33 cellular contexts compared by ENCODE assay signal in genomic region chr2:50808694-50809093, GRCh38.
"Had no signal": no experiment of that assay in that cellular context is flagged by ENCODE, and none has a peak within 500 bp of the region (broad histone marks: within the 10 kb centered on the region; RNA-seq: fewer than 3 reads in every experiment).

No MANE protein-coding gene starts in this region.

- H3K36me3 ChIP-seq: adrenal gland, ascending aorta, brain microvascular endothelial cell, breast epithelium, cardiac muscle cell had no signal

- DNase-seq: activated effector memory CD4-positive, alpha-beta T cell treated with anti-CD3 and anti-CD28 coated beads, Interleukin-2, amount 50 U/mL, for 16 hours; activated effector memory CD4-positive, alpha-beta T cell treated with Interleukin-2 at 50 U/mL for 16 hours; activated gamma-delta T cell; activated gamma-delta T cell treated with Interleukin-2 at 50 U/mL for 16 hours; activated naive CD4-positive, alpha-beta T cell; activated naive CD4-positive, alpha-beta T cell treated with anti-CD3 and anti-CD28 coated beads for 36 hours; activated naive CD4-positive, alpha-beta T cell treated with anti-CD3 and anti-CD28 coated beads, Interleukin-2, amount 10 ng/mL, durations not matched to agents 7 days and 5 days; activated naive CD4-positive, alpha-beta T cell treated with anti-CD3 and anti-CD28 coated beads, Interleukin-2, amount 50 U/mL, for 16 hours; activated naive CD4-positive, alpha-beta T cell treated with Interleukin-2 at 50 U/mL for 16 hours; activated naive CD8-positive, alpha-beta T cell treated with anti-CD3 and anti-CD28 coated beads for 36 hours; activated naive CD8-positive, alpha-beta T cell treated with anti-CD3 and anti-CD28 coated beads, Interleukin-2, amount 10 ng/mL, durations not matched to agents 7 days and 5 days; activated naive CD8-positive, alpha-beta T cell treated with anti-CD3 and anti-CD28 coated beads, Interleukin-2, amount 50 U/mL, for 24 hours; activated T-cell treated with anti-CD3 and anti-CD28 coated beads, Interleukin-2, amount 50 U/mL, for 24 hours; activated T-cell treated with anti-CD3 and anti-CD28 coated beads, Interleukin-2, amount 50 U/mL, for 4 hours; activated T-cell treated with anti-CD3 and anti-CD28 coated beads, Interleukin-2, amount 50 U/mL, for 48 hours; activated T-cell treated with anti-CD3 and anti-CD28 coated beads, Interleukin-2, amount 50 U/mL, for 72 hours; adrenal gland; amniotic stem cell; amygdala; anterior cingulate cortex; aorta; body of pancreas; brain microvascular endothelial cell; caudate nucleus; central memory CD4-positive, alpha-beta T cell; cerebellar nuclear complex had no signal

- H3K27ac ChIP-seq: adrenal gland, ascending aorta, body of pancreas, brain microvascular endothelial cell, breast epithelium, cardiac muscle cell had no signal

- H3K9me3 ChIP-seq: adrenal gland, ascending aorta, body of pancreas, breast epithelium had no signal

- FAIRE-seq: astrocyte, bronchial epithelial cell had no signal

- H3K4me3 ChIP-seq: adrenal gland, ascending aorta, body of pancreas, breast epithelium, cardiac muscle cell had no signal

- H3K27me3 ChIP-seq: adrenal gland, ascending aorta, body of pancreas, brain microvascular endothelial cell, breast epithelium, cardiac muscle cell had no signal

- ATAC-seq: activated naive CD4-positive, alpha-beta T cell treated with anti-CD3 and anti-CD28 coated beads, Interleukin-2, amount 50 U/mL, for 72 hours; activated naive CD8-positive, alpha-beta T cell treated with anti-CD3 and anti-CD28 coated beads, Interleukin-2, amount 50 U/mL, for 24 hours; activated T-cell treated with anti-CD3 and anti-CD28 coated beads, Interleukin-2, amount 50 U/mL, for 4 hours; activated T-cell treated with anti-CD3 and anti-CD28 coated beads, Interleukin-2, amount 50 U/mL, for 72 hours; activated T-helper 17 cell treated with anti-CD3 and anti-CD28 coated beads, Interleukin-2, amount 50 U/mL, for 72 hours; body of pancreas had no signal

- H3K4me1 ChIP-seq: adrenal gland, ascending aorta, body of pancreas, breast epithelium had no signal
